In the genomic region with DNA sequence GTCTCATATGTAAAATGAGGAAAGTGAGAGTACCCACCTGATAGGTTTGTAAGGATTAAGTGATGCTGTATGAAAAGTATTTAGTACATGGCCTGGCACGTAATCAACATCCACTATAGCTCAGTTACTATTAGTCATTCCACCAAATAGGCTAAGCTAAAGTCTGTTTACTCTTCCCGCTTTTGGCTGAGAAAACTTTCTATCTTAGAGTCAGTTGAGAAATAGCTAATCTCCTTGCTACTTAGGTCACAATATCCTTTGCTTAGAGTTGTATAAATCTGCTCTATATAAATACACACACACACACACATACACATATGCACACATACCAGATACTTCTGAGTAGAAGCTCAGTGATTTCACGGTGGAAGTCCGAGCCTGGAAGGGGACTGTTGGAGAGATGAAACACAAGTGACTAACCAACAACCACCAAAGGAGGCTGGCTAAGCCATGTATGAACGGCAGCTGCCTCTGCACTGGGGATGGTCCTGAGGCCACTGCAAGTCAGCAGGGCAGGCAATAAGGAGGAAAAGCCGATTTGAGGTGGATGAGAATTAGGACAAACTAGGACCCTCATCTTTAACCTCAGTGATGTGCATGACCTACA, we compare ENCODE assay signal across 27 cellular contexts.
DNase-seq lines count a peak whose midpoint lies in the region; ATAC-seq, FAIRE-seq and TF ChIP-seq lines count a peak whose summit lies in the region.
"Had no signal": no experiment of that assay in that cellular context is flagged by ENCODE, and none has a peak within 500 bp of the region (broad histone marks: within the 10 kb centered on the region; RNA-seq: fewer than 3 reads in every experiment).

No MANE protein-coding gene starts in this region.

- H4K8ac ChIP-seq in H1 (ENCODE audit: extremely low read depth, insufficient read depth, low read length): no peak overlapping the region
- no peak overlapping the region for H4K8ac ChIP-seq in neuronal stem cell (ENCODE audit: low read depth, low read length)

- intact Hi-C loops in PC-3 (cut with micrococcal nuclease): no loop called here
- intact Hi-C loops in activated CD8-positive, alpha-beta T cell treated with anti-CD3 and anti-CD28 coated beads for 36 hours (cut with micrococcal nuclease): no loop called here

- H3K79me1 ChIP-seq in H1 (ENCODE audit: low read depth, low read length) (no peaks in the 10 kb centered on the region), neuronal stem cell (ENCODE audit: low read depth, low read length) (no peaks in the 10 kb centered on the region)

- POLR2A ChIA-PET in PC-3 (lab: Charles Lee; ENCODE audit: unreplicated experiment) (no interaction called here), H1 (lab: Charles Lee; ENCODE audit: partially characterized antibody) (no interaction called here)
- POLR2A ChIA-PET in activated CD8-positive, alpha-beta T cell treated with anti-CD3 and anti-CD28 coated beads for 36 hours (lab: Charles Lee): no interaction called here

- no peak overlapping the region for H3K23ac ChIP-seq in H1 (ENCODE audit: insufficient read length)
- no peak overlapping the region for H3K23ac ChIP-seq in neuronal stem cell (ENCODE audit: low read depth, low read length, poor library complexity)

- H3K4me3 Mint-ChIP-seq in activated CD8-positive, alpha-beta T cell treated with anti-CD3 and anti-CD28 coated beads for 36 hours: no peak overlapping the region
- H3K4me3 Mint-ChIP-seq: activated CD4-positive, alpha-beta T cell treated with anti-CD3 and anti-CD28 coated beads for 36 hours; activated naive CD8-positive, alpha-beta T cell treated with anti-CD3 and anti-CD28 coated beads, Interleukin-2, amount 50 U/mL, for 24 hours; stimulated activated memory B cell treated with anti-CD40 and anti-IgM and Interleukin-4, amounts not matched to agents 10 μg/mL and 1 μg/mL and 100 μg/mL, for 72 hours had no signal

- ATAC-seq in PC-3: peak; percentile 73
- ATAC-seq in activated CD8-positive, alpha-beta T cell treated with anti-CD3 and anti-CD28 coated beads for 36 hours: no peak
- ATAC-seq: activated CD4-positive, alpha-beta T cell treated with anti-CD3 and anti-CD28 coated beads for 36 hours; activated naive CD8-positive, alpha-beta T cell treated with anti-CD3 and anti-CD28 coated beads, Interleukin-2, amount 50 U/mL, for 24 hours; left cardiac atrium; sciatic nerve; stimulated activated memory B cell treated with anti-CD40 and anti-IgM and Interleukin-4, amounts not matched to agents 10 μg/mL and 1 μg/mL and 100 μg/mL, for 72 hours; upper lobe of right lung had no signal

- H2AK5ac ChIP-seq in H1 (ENCODE audit: low read depth, low read length) (peak overlapping the region; percentile 76; the same call in 1 of the 2 replicates), neuronal stem cell (ENCODE audit: low read depth, low read length) (no peak overlapping the region)

- peaks cover 1% of the 10 kb centered on the region for H3K27me3 Mint-ChIP-seq in activated CD8-positive, alpha-beta T cell treated with anti-CD3 and anti-CD28 coated beads for 36 hours
- H3K27me3 Mint-ChIP-seq: activated naive CD8-positive, alpha-beta T cell treated with anti-CD3 and anti-CD28 coated beads, Interleukin-2, amount 50 U/mL, for 24 hours; stimulated activated memory B cell treated with anti-CD40 and anti-IgM and Interleukin-4, amounts not matched to agents 10 μg/mL and 1 μg/mL and 100 μg/mL, for 72 hours had no signal

- H3K79me2 ChIP-seq in GM23248 (ENCODE audit: insufficient read depth): no peaks in the 10 kb centered on the region
- no peaks in the 10 kb centered on the region for H3K79me2 ChIP-seq in PC-3 (ENCODE audit: low read length)
- H3K79me2 ChIP-seq in H1 (ENCODE audit: control insufficient read depth in 1 of 2, insufficient read depth in 2 of 2, low read length in 2 of 2): no peaks in the 10 kb centered on the region

- no peaks in the 10 kb centered on the region for H3K4me1 Mint-ChIP-seq in activated CD8-positive, alpha-beta T cell treated with anti-CD3 and anti-CD28 coated beads for 36 hours (ENCODE audit: low read depth)
- H3K4me1 Mint-ChIP-seq: activated CD4-positive, alpha-beta T cell treated with anti-CD3 and anti-CD28 coated beads for 36 hours; activated naive CD8-positive, alpha-beta T cell treated with anti-CD3 and anti-CD28 coated beads, Interleukin-2, amount 50 U/mL, for 24 hours; stimulated activated memory B cell treated with anti-CD40 and anti-IgM and Interleukin-4, amounts not matched to agents 10 μg/mL and 1 μg/mL and 100 μg/mL, for 72 hours had no signal

- no peak overlapping the region for H3K27ac ChIP-seq in GM23248
- no peak overlapping the region for H3K27ac ChIP-seq in PC-3 (ENCODE audit: low read length)
- no peak overlapping the region for H3K27ac ChIP-seq in H1 (ENCODE audit: low read depth, low read length)
- H3K27ac ChIP-seq in neuronal stem cell (replicated peaks; ENCODE audit: low read length): no peak overlapping the region
- H3K27ac ChIP-seq: breast epithelium, C4-2B, suprapubic skin, upper lobe of right lung had no signal

- H3K9me3 ChIP-seq in GM23248 (ENCODE audit: low read depth): no peaks in the 10 kb centered on the region
- no peaks in the 10 kb centered on the region for H3K9me3 ChIP-seq in PC-3 (ENCODE audit: low read length)
- no peaks in the 10 kb centered on the region for H3K9me3 ChIP-seq in H1 (ENCODE audit: insufficient read depth in 2 of 2, low read depth in 1 of 2, low read length in 1 of 2)
- H3K9me3 ChIP-seq in neuronal stem cell (replicated peaks in 1 of 2; ENCODE audit: control insufficient read depth in 2 of 2, insufficient read depth in 1 of 2, low read depth in 1 of 2, low read length in 2 of 2): no peaks in the 10 kb centered on the region
- H3K9me3 ChIP-seq: breast epithelium, Caco-2, suprapubic skin, upper lobe of right lung had no signal

- H3K27me3 ChIP-seq in GM23248 (replicated peaks; ENCODE audit: insufficient read depth): peaks cover 10% of the 10 kb centered on the region
- H3K27me3 ChIP-seq in PC-3 (ENCODE audit: low read length): peaks cover 7% of the 10 kb centered on the region; the same call in 1 of the 2 replicates
- no peaks in the 10 kb centered on the region for H3K27me3 ChIP-seq in H1 (replicated peaks in 1 of 4; ENCODE audit: control insufficient read depth in 3 of 4, extremely low read depth in 1 of 4, insufficient read depth in 3 of 4, low read length in 3 of 4)
- no peaks in the 10 kb centered on the region for H3K27me3 ChIP-seq in neuronal stem cell (ENCODE audit: control insufficient read depth in 3 of 3, insufficient read depth in 3 of 3, low read depth in 1 of 3, low read length in 3 of 3)
- H3K27me3 ChIP-seq: breast epithelium, suprapubic skin, upper lobe of right lung had no signal

- no peaks in the 10 kb centered on the region for H3K36me3 Mint-ChIP-seq in activated CD8-positive, alpha-beta T cell treated with anti-CD3 and anti-CD28 coated beads for 36 hours (ENCODE audit: low read depth)
- H3K36me3 Mint-ChIP-seq: stimulated activated memory B cell treated with anti-CD40 and anti-IgM and Interleukin-4, amounts not matched to agents 10 μg/mL and 1 μg/mL and 100 μg/mL, for 72 hours had no signal

- H4K20me1 ChIP-seq in GM23248 (ENCODE audit: insufficient read depth): no peaks in the 10 kb centered on the region
- no peaks in the 10 kb centered on the region for H4K20me1 ChIP-seq in PC-3 (ENCODE audit: low read length)
- no peaks in the 10 kb centered on the region for H4K20me1 ChIP-seq in H1 (replicated peaks in 1 of 2; ENCODE audit: control insufficient read depth in 1 of 2, insufficient read depth in 2 of 2, low read length in 2 of 2)

- CTCF ChIA-PET in PC-3 (lab: Charles Lee): no interaction called here
- CTCF ChIA-PET in H1 (lab: Charles Lee; ENCODE audit: partially characterized antibody): interaction anchor here (1.4 kb wide), 1 partner anchor 34 kb away, joined by 4 read pairs; no protein-coding TSS in a partner anchor
- CTCF ChIA-PET in activated CD8-positive, alpha-beta T cell treated with anti-CD3 and anti-CD28 coated beads for 36 hours (lab: Charles Lee): no interaction called here

- no TSS peak for BruUV-seq in PC-3 (replicated peaks; lab: Mats Ljungman, UMichigan)

- H3K27ac Mint-ChIP-seq in activated CD8-positive, alpha-beta T cell treated with anti-CD3 and anti-CD28 coated beads for 36 hours: no peak overlapping the region
- H3K27ac Mint-ChIP-seq: activated CD4-positive, alpha-beta T cell treated with anti-CD3 and anti-CD28 coated beads for 36 hours; activated naive CD8-positive, alpha-beta T cell treated with anti-CD3 and anti-CD28 coated beads, Interleukin-2, amount 50 U/mL, for 24 hours; stimulated activated memory B cell treated with anti-CD40 and anti-IgM and Interleukin-4, amounts not matched to agents 10 μg/mL and 1 μg/mL and 100 μg/mL, for 72 hours had no signal

- no peak overlapping the region for H3K14ac ChIP-seq in H1 (ENCODE audit: insufficient read length)
- H3K14ac ChIP-seq in neuronal stem cell (ENCODE audit: low read length): no peak overlapping the region

- no peak overlapping the region for H3K56ac ChIP-seq in H1 (replicated peaks; ENCODE audit: insufficient read length, low read depth, low read length)

- H2BK12ac ChIP-seq in H1 (ENCODE audit: low read depth, low read length) (peak overlapping the region; percentile 77; the same call in 1 of the 2 replicates), neuronal stem cell (ENCODE audit: low read length) (no peak overlapping the region)

- 50 to 54% methylated on average over 6 of the region's 6 CpGs for WGBS in GM23248 (ENCODE audit: low coverage in 1 of 2, low lambda C conversion rate in 2 of 2, missing lambda C conversion rate in 2 of 2), 2 experiments
- 88% methylated on average over 6 of the region's 6 CpGs; no CpG with 5 or more reads in 1 of the 2 experiments for WGBS in H1 (ENCODE audit: extremely low coverage in 1 of 2, insufficient coverage in 1 of 2, insufficient read length in 1 of 2, insufficient replicate concordance in 2 of 2, low coverage in 1 of 2, low lambda C conversion rate in 2 of 2, missing lambda C conversion rate in 1 of 2), 2 experiments
- no CpG with 5 or more reads among the region's 6 CpGs for whole genome bisulfite sequencing in neuronal stem cell (ENCODE audit: extremely low coverage in 2 of 2, insufficient read length in 2 of 2, insufficient replicate concordance in 1 of 2), 2 donors

- H2BK20ac ChIP-seq in H1 (ENCODE audit: low read length): no peak overlapping the region; the same call in 1 of the 2 replicates

- H4K5ac ChIP-seq in H1 (ENCODE audit: insufficient read length, low read depth, low read length): no peak overlapping the region

- no peak overlapping the region for H2AFZ ChIP-seq in GM23248
- H2AFZ ChIP-seq in PC-3 (ENCODE audit: low read length): no peak overlapping the region
- no peak overlapping the region for H2AFZ ChIP-seq in H1 (ENCODE audit: low read length)
- H2AFZ ChIP-seq in neuronal stem cell (ENCODE audit: low read length): no peak overlapping the region

- no peaks in the 10 kb centered on the region for H3K36me3 ChIP-seq in GM23248 (ENCODE audit: low read depth)
- no peaks in the 10 kb centered on the region for H3K36me3 ChIP-seq in PC-3 (ENCODE audit: low read depth, low read length)
- no peaks in the 10 kb centered on the region for H3K36me3 ChIP-seq in H1 (ENCODE audit: control insufficient read depth in 2 of 4, insufficient read depth in 4 of 4, low read length in 3 of 4)
- no peaks in the 10 kb centered on the region for H3K36me3 ChIP-seq in neuronal stem cell (replicated peaks in 1 of 2; ENCODE audit: control insufficient read depth in 2 of 2, insufficient read depth in 2 of 2, low read length in 2 of 2)
- H3K36me3 ChIP-seq: breast epithelium, suprapubic skin, upper lobe of right lung had no signal

- in situ Hi-C loops in GM23248 (cut with MboI): no loop called here

- no peaks in the 10 kb centered on the region for H3K23me2 ChIP-seq in H1 (ENCODE audit: low read depth, low read length)

- H2BK5ac ChIP-seq in H1 (ENCODE audit: low read depth, low read length) (no peak overlapping the region; the same call in 1 of the 2 replicates), neuronal stem cell (ENCODE audit: low read length) (no peak overlapping the region)

- H3K4ac ChIP-seq in H1 (replicated peaks; ENCODE audit: insufficient read length, low read depth, low read length): no peak overlapping the region
- H3K4ac ChIP-seq in neuronal stem cell (ENCODE audit: low read length): no peak overlapping the region

- DNase-seq in GM23248 (peak; percentile 29), PC-3 (peak; percentile 71), H1 (ENCODE audit: low read depth in 1 of 2, low spot score in 2 of 2) (no peak), neuronal stem cell (ENCODE audit: low spot score) (no peak), mesenteric fat pad (ENCODE audit: low spot score) (no peak), NCI-H748 treated with DMSO at 0.1 percent for 48 hours (lab: John Stamatoyannopoulos, UW) (no peak), SK-N-DZ (ENCODE audit: low spot score) (no peak)
- DNase-seq in activated CD8-positive, alpha-beta T cell treated with anti-CD3 and anti-CD28 coated beads for 36 hours: no peak
- DNase-seq: activated CD4-positive, alpha-beta T cell treated with anti-CD3 and anti-CD28 coated beads for 36 hours; activated CD8-positive, alpha-beta memory T cell treated with anti-CD3 and anti-CD28 coated beads for 24 hours; activated gamma-delta T cell treated with Interleukin-2 at 50 U/mL for 16 hours; activated naive CD8-positive, alpha-beta T cell treated with anti-CD3 and anti-CD28 coated beads, Interleukin-2, amount 50 U/mL, for 24 hours; Caco-2; effector CD4-positive, alpha-beta T cell; foreskin melanocyte; left cardiac atrium; NCI-H2081 treated with DMSO at 0.1 percent for 48 hours; NCI-H82; RPMI8226; stimulated activated CD4-positive, alpha-beta T cell treated with anti-CD3 and anti-CD28 coated beads, Interleukin-4, amount 100 ng/mL, for 4 hours; upper lobe of right lung had no signal

- H2BK15ac ChIP-seq in H1 (ENCODE audit: low read length) (no peak overlapping the region), neuronal stem cell (ENCODE audit: low read length) (peak overlapping the region; percentile 14)

- no peaks in the 10 kb centered on the region for H3K9me3 Mint-ChIP-seq in activated CD8-positive, alpha-beta T cell treated with anti-CD3 and anti-CD28 coated beads for 36 hours
- H3K9me3 Mint-ChIP-seq: activated naive CD8-positive, alpha-beta T cell treated with anti-CD3 and anti-CD28 coated beads, Interleukin-2, amount 50 U/mL, for 24 hours had no signal

- TF ChIP-seq EP300 in H1 (IDR thresholded peaks at IDR 0.05; ENCODE audit: borderline replicate concordance in 1 of 2, low read depth in 2 of 2, low read length in 2 of 2): no peak

- no peaks in the 10 kb centered on the region for H3K9me2 ChIP-seq in GM23248 (ENCODE audit: insufficient read depth)
- H3K9me2 ChIP-seq in PC-3 (replicated peaks; ENCODE audit: low read length): no peaks in the 10 kb centered on the region

- no peak for TF ChIP-seq RAD21 in H1 (IDR thresholded peaks at IDR 0.05 in 1 of 2, conservative IDR thresholded peaks at IDR 0.05 in 1 of 2; ENCODE audit: low read depth in 2 of 2, low read length in 2 of 2)

- H3K18ac ChIP-seq in H1 (ENCODE audit: extremely low read depth, low read length): peak overlapping the region; percentile 66
- H3K18ac ChIP-seq in neuronal stem cell (ENCODE audit: low read length): no peak overlapping the region

- H3F3A ChIP-seq in GM23248 (ENCODE audit: insufficient read depth): peaks cover 10% of the 10 kb centered on the region
- no peaks in the 10 kb centered on the region for H3F3A ChIP-seq in PC-3 (ENCODE audit: low read length, unreplicated experiment)

- no peak for TF ChIP-seq POLR2A in H1 (IDR thresholded peaks at IDR 0.05; ENCODE audit: control extremely low read depth in 1 of 2, low read depth in 2 of 2, low read length in 2 of 2)

- H3K4me2 ChIP-seq in GM23248 (ENCODE audit: unreplicated experiment) (no peak overlapping the region), PC-3 (ENCODE audit: low read length) (peak overlapping the region; percentile 35), H1 (ENCODE audit: insufficient read depth in 1 of 2, low read depth in 2 of 2, low read length in 2 of 2) (0 out of 4 replicates have a peak overlapping the region, but pooled peaks of 1 of the 2 experiments have one; percentile 7), neuronal stem cell (ENCODE audit: insufficient read depth, low read length, poor library complexity, severe bottlenecking) (no peak overlapping the region)

- H4K91ac ChIP-seq in H1 (replicated peaks; ENCODE audit: insufficient read length, low read length): peak overlapping the region; percentile 84
- H4K91ac ChIP-seq in neuronal stem cell (ENCODE audit: low read depth, low read length, poor library complexity): no peak overlapping the region

- no peak overlapping the region for H2BK120ac ChIP-seq in H1 (replicated peaks; ENCODE audit: low read depth, low read length)
- no peak overlapping the region for H2BK120ac ChIP-seq in neuronal stem cell (ENCODE audit: low read depth, low read length)

- H3K9ac ChIP-seq in GM23248: no peak overlapping the region
- H3K9ac ChIP-seq in PC-3 (ENCODE audit: low read length): no peak overlapping the region
- H3K9ac ChIP-seq in H1 (replicated peaks in 1 of 4; ENCODE audit: extremely low read depth in 1 of 4, low read depth in 3 of 4, low read length in 3 of 4): no peak overlapping the region
- H3K9ac ChIP-seq in neuronal stem cell (ENCODE audit: low read depth, low read length, poor library complexity): no peak overlapping the region

- H3K4me1 ChIP-seq in GM23248 (ENCODE audit: insufficient read depth) (peaks cover 4% of the 10 kb centered on the region; the same call in 1 of the 2 replicates), PC-3 (ENCODE audit: insufficient read depth, low read length) (no peaks in the 10 kb centered on the region), H1 (replicated peaks in 1 of 4; ENCODE audit: control insufficient read depth in 3 of 4, insufficient read depth in 4 of 4, low read length in 3 of 4) (peaks cover 0 to 23% (median 0%) of the 10 kb centered on the region in 4 experiments; a peak in 3 of 7 replicates), neuronal stem cell (ENCODE audit: control insufficient read depth in 2 of 2, insufficient read depth in 1 of 2, low read depth in 1 of 2, low read length in 2 of 2) (peaks cover 0 to 13% of the 10 kb centered on the region in 2 donors)
- H3K4me1 ChIP-seq: breast epithelium, Caco-2, suprapubic skin, upper lobe of right lung had no signal

- H3K4me3 ChIP-seq in GM23248 (no peak overlapping the region), PC-3 (ENCODE audit: low read length) (no peak overlapping the region), H1 (ENCODE audit: extremely low read depth in 1 of 4, insufficient read depth in 2 of 4, low read depth in 3 of 4, low read length in 4 of 4) (no peak overlapping the region), neuronal stem cell (ENCODE audit: low read length in 2 of 2) (no peak overlapping the region)
- H3K4me3 ChIP-seq: breast epithelium, suprapubic skin, upper lobe of right lung had no signal

- TF ChIP-seq CTCF in PC-3 (conservative IDR thresholded peaks at IDR 0.05; ENCODE audit: low read depth, low read length) (no peak), H1 (IDR thresholded peaks at IDR 0.05; ENCODE audit: control extremely low read depth in 1 of 3, insufficient read depth in 1 of 3, low read depth in 1 of 3, low read length in 3 of 3) (no peak)
- no peak for TF ChIP-seq CTCF in activated CD8-positive, alpha-beta T cell treated with anti-CD3 and anti-CD28 coated beads for 36 hours (IDR thresholded peaks at IDR 0.05)

- FAIRE-seq in H1 (lab: Jason Lieb, UNC): no peak
- FAIRE-seq: colon had no signal

Comparison
In these comparisons a context has a peak if more than half of its experiments do, and no peak if none do; other contexts are left out.
1. DNase-seq: peak in GM23248 (single experiment) and PC-3 (single experiment); none in H1 (0 of 2), neuronal stem cell (single experiment), mesenteric fat pad (single experiment), NCI-H748 treated with DMSO at 0.1 percent for 48 hours (single experiment), SK-N-DZ (single experiment) and activated CD8-positive, alpha-beta T cell treated with anti-CD3 and anti-CD28 coated beads for 36 hours (single experiment).